In the genomic region with DNA sequence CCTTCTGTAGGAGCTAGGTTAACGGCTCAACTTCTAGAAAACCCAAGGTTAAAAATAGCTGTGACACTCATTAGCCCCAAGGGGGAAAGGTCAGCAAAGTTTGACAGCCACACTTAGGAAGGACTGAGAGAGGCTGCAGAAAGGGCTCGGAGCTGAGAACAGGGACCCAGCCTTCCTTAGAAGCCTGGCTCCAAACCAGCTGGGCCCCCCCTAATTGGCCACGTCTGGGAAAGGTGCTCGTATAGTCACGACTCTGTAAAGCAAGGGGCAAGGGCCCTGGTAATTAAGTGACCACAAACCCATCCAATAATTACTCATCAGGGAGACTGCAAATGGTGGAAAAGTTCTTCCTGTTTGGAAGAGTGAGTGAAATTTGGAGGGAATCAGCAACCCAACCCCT, we compare ENCODE assay signal across 17 cellular contexts.
"Had no signal": no experiment of that assay in that cellular context is flagged by ENCODE, and none has a peak within 500 bp of the region (broad histone marks: within the 10 kb centered on the region; RNA-seq: fewer than 3 reads in every experiment).

No MANE protein-coding gene starts in this region.

- H3K27ac Mint-ChIP-seq: activated naive CD4-positive, alpha-beta T cell treated with anti-CD3 and anti-CD28 coated beads, Interleukin-2, amount 10 ng/mL, durations not matched to agents 7 days and 5 days; activated T-helper 2 cell treated with anti-CD3 and anti-CD28 coated beads, Interferon-gamma antibody, Interleukin-2, Interleukin-4, amounts not matched to agents 10 μg/mL and 5 μg/mL and 100 μg/mL, durations not matched to agents 14 hours and 24 hours and 36 hours; stimulated activated naive CD8-positive, alpha-beta T cell treated with anti-CD3 and anti-CD28 coated beads, Interleukin-15, Interleukin-2, amounts not matched to agents 100 ng/mL and 50 ng/mL, for 24 hours; T-helper 17 cell had no signal

- H3K4me3 ChIP-seq: adrenal gland, body of pancreas, dorsolateral prefrontal cortex, testis, upper lobe of right lung had no signal

- H3K36me3 Mint-ChIP-seq: activated naive CD4-positive, alpha-beta T cell treated with anti-CD3 and anti-CD28 coated beads, Interleukin-2, amount 10 ng/mL, durations not matched to agents 7 days and 5 days; naive B cell had no signal

- H3K4me1 Mint-ChIP-seq: activated naive CD4-positive, alpha-beta T cell treated with anti-CD3 and anti-CD28 coated beads, Interleukin-2, amount 10 ng/mL, durations not matched to agents 7 days and 5 days; naive B cell; T-helper 17 cell had no signal

- H3K4me1 ChIP-seq: body of pancreas, testis had no signal

- H3K36me3 ChIP-seq: adrenal gland, neutrophil, upper lobe of right lung had no signal

- H3K9me3 ChIP-seq: adrenal gland, body of pancreas, neutrophil, testis, upper lobe of right lung had no signal

- ATAC-seq: body of pancreas, T-helper 17 cell, upper lobe of right lung had no signal

- H3K4me3 Mint-ChIP-seq: activated naive CD4-positive, alpha-beta T cell treated with anti-CD3 and anti-CD28 coated beads, Interleukin-2, amount 10 ng/mL, durations not matched to agents 7 days and 5 days; stimulated activated naive CD8-positive, alpha-beta T cell treated with anti-CD3 and anti-CD28 coated beads, Interleukin-15, Interleukin-2, amounts not matched to agents 100 ng/mL and 50 ng/mL, for 24 hours; T-helper 17 cell had no signal

- H3K27ac ChIP-seq: adrenal gland, body of pancreas, neutrophil, testis, upper lobe of right lung had no signal

- DNase-seq: activated CD4-positive, alpha-beta T cell treated with anti-CD3 and anti-CD28 coated beads, Interleukin-2, amount 50 U/mL, for 1 hour; activated CD4-positive, CD25-positive, alpha-beta regulatory T cell; activated naive CD4-positive, alpha-beta T cell treated with anti-CD3 and anti-CD28 coated beads, Interleukin-2, amount 10 ng/mL, durations not matched to agents 7 days and 5 days; foreskin melanocyte; naive B cell; retina; stimulated activated CD4-positive, alpha-beta T cell treated with anti-CD3 and anti-CD28 coated beads, Interleukin-15, amount 100 ng/mL, for 24 hours; stimulated activated CD4-positive, alpha-beta T cell treated with anti-CD3 and anti-CD28 coated beads, Interleukin-4, amount 100 ng/mL, for 24 hours; T-helper 17 cell; testis; upper lobe of right lung had no signal

- H3K27me3 ChIP-seq: adrenal gland, body of pancreas, neutrophil, testis, upper lobe of right lung had no signal

- H3K9me3 Mint-ChIP-seq: activated naive CD4-positive, alpha-beta T cell treated with anti-CD3 and anti-CD28 coated beads, Interleukin-2, amount 10 ng/mL, durations not matched to agents 7 days and 5 days; activated T-helper 2 cell treated with anti-CD3 and anti-CD28 coated beads, Interferon-gamma antibody, Interleukin-2, Interleukin-4, amounts not matched to agents 10 μg/mL and 5 μg/mL and 100 μg/mL, durations not matched to agents 14 hours and 24 hours and 36 hours; naive B cell; stimulated activated naive CD8-positive, alpha-beta T cell treated with anti-CD3 and anti-CD28 coated beads, Interleukin-15, Interleukin-2, amounts not matched to agents 100 ng/mL and 50 ng/mL, for 24 hours had no signal
